ENCODE assay signal across 8 cellular contexts in the genomic region with DNA sequence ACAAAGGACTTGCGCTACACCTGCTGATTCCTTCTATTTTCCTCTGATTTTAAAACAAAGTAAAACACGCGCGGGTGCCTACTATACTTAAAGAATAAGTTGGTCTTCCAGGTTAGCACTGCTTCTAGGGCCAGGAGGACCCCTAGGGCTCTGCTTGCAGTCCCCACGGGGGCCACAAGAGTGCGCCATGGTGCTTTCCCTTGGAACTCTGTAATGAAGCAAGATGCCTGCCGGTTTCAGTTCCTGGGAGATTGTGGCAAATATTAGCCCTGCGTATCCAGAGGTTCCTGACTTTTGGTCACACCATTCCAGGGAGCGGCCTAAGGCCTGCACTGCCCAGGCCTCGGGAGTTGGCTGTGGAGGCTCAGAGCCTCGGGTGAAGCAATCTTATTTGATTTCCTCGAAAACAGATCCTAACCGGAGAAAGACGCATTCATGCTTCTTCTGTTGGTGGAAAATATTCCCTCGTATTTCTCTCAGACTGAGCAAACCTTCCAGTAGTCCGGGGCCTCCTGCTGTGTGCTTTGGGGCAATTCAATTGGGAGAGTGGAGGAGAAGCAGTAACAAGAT. TPM values are rescaled to one million over a fixed set of nuclear protein-coding genes. Genes with fewer than 3 reads are reported as not detected.
DNase-seq lines count a peak whose midpoint lies in the region; ATAC-seq and TF ChIP-seq lines count a peak whose summit lies in the region.

No MANE protein-coding gene starts in this region.

- H3K27me3 ChIP-seq in dorsolateral prefrontal cortex: no peaks in the 10 kb centered on the region

- H3K4me1 ChIP-seq in HEK293 (ENCODE audit: control insufficient read depth, insufficient read depth, low read length): no peaks in the 10 kb centered on the region

- no peak for ATAC-seq in GM21576 (IDR thresholded peaks at IDR 0.05; ENCODE audit: unreplicated experiment)

- TF ChIP-seq CTCF in CD14-positive monocyte (IDR thresholded peaks at IDR 0.05) (peak; percentile 99), HEK293 (tag by site-specific recombination; IDR thresholded peaks at IDR 0.05) (peak; percentile 78), dorsolateral prefrontal cortex (IDR thresholded peaks at IDR 0.05 in 54 of 56, conservative IDR thresholded peaks at IDR 0.05 in 2 of 56; ENCODE audit: low read depth in 1 of 56, partially characterized antibody in 56 of 56) (peak; percentile 51 to 97 (median 88))

- DNase-seq in CD14-positive monocyte (ENCODE audit: low spot score) (peak; percentile 73), NCI-H510A (lab: John Stamatoyannopoulos, UW) (peak; percentile 27), dorsolateral prefrontal cortex (peak; percentile 38 to 89 (median 78)), medulla oblongata (ENCODE audit: extremely low spot score) (peak; percentile 86)
- peak; percentile 54 for DNase-seq in activated CD4-positive, alpha-beta T cell treated with anti-CD3 and anti-CD28 coated beads, Interleukin-2, amount 50 U/mL, for 1 hour
- peak; percentile 29 for DNase-seq in stimulated activated CD8-positive, alpha-beta memory T cell treated with anti-CD3 and anti-CD28 coated beads, Interleukin-12 subunit alpha, Interleukin-12 subunit beta, amount 100 ng/mL, for 4 hours (ENCODE audit: low read depth)

- H3K9me3 Mint-ChIP-seq in CD14-positive monocyte: no peaks in the 10 kb centered on the region

- H3K27ac ChIP-seq in HEK293 (ENCODE audit: extremely low read depth, low read depth, low read length) (no peak overlapping the region), dorsolateral prefrontal cortex (peak overlapping the region in 3 of 59 donors; percentile 35 to 59 (median 44))

- H3K9me3 ChIP-seq in HEK293 (ENCODE audit: control insufficient read depth, insufficient read depth, low read depth, low read length): no peaks in the 10 kb centered on the region

- CTCF ChIA-PET in HEK293 (lab: Yijun Ruan, JAX): interaction anchor here (0.6 to 2.9 kb wide), 17 partner anchors 9 to 896 kb away, joined by 3 to 21 read pairs (median 4); no protein-coding TSS in a partner anchor

- H3K4me3 ChIP-seq in HEK293 (ENCODE audit: low read depth, low read length) (no peak overlapping the region), dorsolateral prefrontal cortex (peak overlapping the region in 55 of 59 donors; percentile 7 to 66 (median 44))

- H3K4me3 Mint-ChIP-seq in CD14-positive monocyte: peak overlapping the region; percentile 62 to 81

- H3K27ac Mint-ChIP-seq in CD14-positive monocyte: peak overlapping the region in 1 of 7 donors; percentile 70

- intact Hi-C loops in CD14-positive monocyte (cut with micrococcal nuclease): no loop called here
- intact Hi-C loops in dorsolateral prefrontal cortex (cut with DNase I): loop anchor here (5.0 to 10.0 kb wide), 2 partner anchors 94 to 129 kb away; no protein-coding TSS in a partner anchor

- H3K27me3 Mint-ChIP-seq in CD14-positive monocyte (ENCODE audit: low read depth in 3 of 3): peaks cover 1 to 4% (median 4%) of the 10 kb centered on the region in 3 donors

- no peaks in the 10 kb centered on the region for H3K36me3 Mint-ChIP-seq in CD14-positive monocyte

- H3K36me3 ChIP-seq in HEK293 (ENCODE audit: control insufficient read depth in 2 of 2, insufficient read depth in 1 of 2, low read length in 2 of 2): no peaks in the 10 kb centered on the region

- H3K4me1 Mint-ChIP-seq in CD14-positive monocyte: peaks cover 4% of the 10 kb centered on the region

- POLR2A ChIA-PET in HEK293 (lab: Yijun Ruan, JAX): no interaction called here

TF ChIP-seq in HEK293, 187 proteins besides CTCF, POLR2A, EP300 and RAD21:
- TF ChIP-seq ZNF830 (tag by site-specific recombination; IDR thresholded peaks at IDR 0.05; ENCODE audit: low read depth) (no peak), ZIC2 (tag by site-specific recombination; IDR thresholded peaks at IDR 0.05) (peak; percentile 8; the same call in 1 of the 2 replicates), IKZF3 (tag by site-specific recombination; IDR thresholded peaks at IDR 0.05) (peak; percentile 78), ZNF600 (tag by site-specific recombination; IDR thresholded peaks at IDR 0.05) (no peak), ZNF777 (tag by site-specific recombination; IDR thresholded peaks at IDR 0.05; ENCODE audit: borderline replicate concordance) (no peak), ZNF501 (tag by site-specific recombination; IDR thresholded peaks at IDR 0.05) (no peak; the same call in 1 of the 2 replicates), ZNF521 (tag by site-specific recombination; IDR thresholded peaks at IDR 0.05) (no peak), ZNF660 (tag by site-specific recombination; IDR thresholded peaks at IDR 0.05) (0 out of 2 replicates have a peak, but pooled peaks have one; percentile 69), ZBTB17 (tag by site-specific recombination; IDR thresholded peaks at IDR 0.05) (0 out of 2 replicates have a peak, but pooled peaks have one; percentile 41), ZNF654 (tag by site-specific recombination; IDR thresholded peaks at IDR 0.05; ENCODE audit: low read depth) (peak; percentile 89), ZNF335 (tag by site-specific recombination; conservative IDR thresholded peaks at IDR 0.05) (peak; percentile 39; the same call in 1 of the 2 replicates), ZBTB48 (tag by site-specific recombination; IDR thresholded peaks at IDR 0.05) (0 out of 2 replicates have a peak, but pooled peaks have one; percentile 23), ZSCAN30 (tag by site-specific recombination; IDR thresholded peaks at IDR 0.05) (peak; percentile 53; the same call in 1 of the 2 replicates)

RNA-seq across cellular contexts. Expression of gene ADAM30, which starts 25.3 kb away (rescaled TPM):
- not detected for polyA plus RNA-seq in CD14-positive monocyte
- not detected for total RNA-seq in dorsolateral prefrontal cortex

RNA-seq across cellular contexts. Expression of gene REG4, which starts 59.7 kb away (rescaled TPM):
- polyA plus RNA-seq in CD14-positive monocyte: not detected
- total RNA-seq in dorsolateral prefrontal cortex: not detected

Comparison
In these comparisons a context has a peak if more than half of its experiments do, and no peak if none do; other contexts are left out.
1. DNase-seq: peak in every context shown above with its lines; median percentile 86 in medulla oblongata; 78 in dorsolateral prefrontal cortex; 73 in CD14-positive monocyte; 54 in activated CD4-positive, alpha-beta T cell treated with anti-CD3 and anti-CD28 coated beads, Interleukin-2, amount 50 U/mL, for 1 hour; 29 in stimulated activated CD8-positive, alpha-beta memory T cell treated with anti-CD3 and anti-CD28 coated beads, Interleukin-12 subunit alpha, Interleukin-12 subunit beta, amount 100 ng/mL, for 4 hours; 27 in NCI-H510A.
2. intact Hi-C loops: an anchor here in dorsolateral prefrontal cortex (5.0 to 10.0 kb wide); none called in CD14-positive monocyte.